10 cellular contexts compared by ENCODE assay signal in the genomic region with DNA sequence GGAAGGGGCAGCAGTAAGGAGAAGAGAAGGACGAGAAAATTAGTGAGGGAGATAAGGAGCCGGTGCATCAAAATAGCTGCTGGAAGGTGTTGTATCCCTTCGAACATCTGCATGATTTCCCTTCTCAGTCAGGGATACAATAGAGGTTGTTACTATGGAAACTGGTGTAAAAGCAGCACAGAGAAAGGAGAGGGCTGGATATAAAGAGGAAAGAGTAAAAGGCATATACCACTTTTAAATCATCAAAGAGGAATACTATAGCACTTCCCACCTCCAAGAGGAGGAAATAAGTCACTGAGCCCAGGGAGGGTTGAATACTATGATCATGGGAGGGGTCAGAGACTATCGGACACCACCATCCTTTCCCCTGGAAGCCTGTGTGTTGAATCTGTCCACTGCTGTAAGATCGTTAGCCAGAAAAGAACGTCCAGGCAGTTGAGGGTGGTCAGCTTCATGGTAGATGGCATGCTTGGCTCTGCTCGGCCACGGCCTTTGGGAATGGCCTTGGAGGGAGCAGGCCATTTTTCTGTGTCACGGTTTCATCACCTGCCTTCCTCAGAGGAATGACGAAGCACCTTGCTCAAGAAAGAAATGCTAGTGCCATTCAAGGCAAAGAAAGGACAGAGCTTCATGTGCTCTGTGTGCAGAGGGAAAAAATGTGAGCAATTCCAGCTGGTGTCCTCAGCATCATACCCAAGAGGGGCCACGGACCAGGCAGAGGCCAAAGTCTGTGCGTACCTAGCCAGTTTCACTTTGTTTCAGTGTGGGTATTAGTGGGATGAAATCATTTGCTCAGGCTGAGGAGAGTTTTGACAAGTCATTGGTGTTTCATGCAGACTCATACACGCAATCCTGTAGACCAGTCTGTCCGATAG.
DNase-seq lines count a peak whose midpoint lies in the region; ATAC-seq and TF ChIP-seq lines count a peak whose summit lies in the region.
"Had no signal": no experiment of that assay in that cellular context is flagged by ENCODE, and none has a peak within 500 bp of the region (broad histone marks: within the 10 kb centered on the region; RNA-seq: fewer than 3 reads in every experiment).

No MANE protein-coding gene starts in this region.

- H4K20me1 ChIP-seq in DND-41 (ENCODE audit: insufficient read depth, low read length) = no peaks in the 10 kb centered on the region

- H3K4me3 Mint-ChIP-seq in progenitor cell of endocrine pancreas (ENCODE audit: low read depth) = no peak overlapping the region

- peak overlapping the region; percentile 8 for H3K27ac Mint-ChIP-seq in progenitor cell of endocrine pancreas

- ATAC-seq in DND-41 (ENCODE audit: insufficient read depth, low read depth) = no peak
- ATAC-seq in HG02588 (IDR thresholded peaks at IDR 0.05; ENCODE audit: unreplicated experiment) = no peak
- ATAC-seq in HG02571 (IDR thresholded peaks at IDR 0.05; ENCODE audit: unreplicated experiment) = no peak
- ATAC-seq in HG02938 (IDR thresholded peaks at IDR 0.05; ENCODE audit: unreplicated experiment) = no peak

- H3K4me3 ChIP-seq in DND-41 (ENCODE audit: low read depth in 1 of 2, low read length in 2 of 2) (no peak overlapping the region), esophagus muscularis mucosa (no peak overlapping the region)

- no peaks in the 10 kb centered on the region for H3K9me3 ChIP-seq in DND-41 (ENCODE audit: insufficient read depth, low read length, severe bottlenecking)
- H3K9me3 ChIP-seq in esophagus muscularis mucosa = no peaks in the 10 kb centered on the region

- no peak overlapping the region for H3K9ac ChIP-seq in DND-41 (ENCODE audit: low read depth, low read length)

- no peaks in the 10 kb centered on the region for H3K79me2 ChIP-seq in DND-41 (ENCODE audit: insufficient read depth, low read length)

- H3K4me1 ChIP-seq in DND-41 (ENCODE audit: insufficient read depth, low read length) = peaks cover 32% of the 10 kb centered on the region
- H3K4me1 ChIP-seq in esophagus muscularis mucosa = peaks cover 49 to 59% (median 58%) of the 10 kb centered on the region in 4 donors

- intact Hi-C loops in esophagus muscularis mucosa (cut with DNase I) = loop anchor here (5.0 kb wide), 1 partner anchor 42 kb away; no protein-coding TSS in a partner anchor

- TF ChIP-seq EP300 in esophagus muscularis mucosa (IDR thresholded peaks at IDR 0.05) = peak; percentile 66

- no peak for TF ChIP-seq CTCF in DND-41 (IDR thresholded peaks at IDR 0.05; ENCODE audit: borderline replicate concordance, extremely low read depth, low read length, poor library complexity, severe bottlenecking)
- TF ChIP-seq CTCF in esophagus muscularis mucosa (IDR thresholded peaks at IDR 0.05) = no peak
- TF ChIP-seq CTCF in progenitor cell of endocrine pancreas (IDR thresholded peaks at IDR 0.05; ENCODE audit: unreplicated experiment) = no peak

- H3K36me3 ChIP-seq in DND-41 (ENCODE audit: insufficient read depth, low read length) (no peaks in the 10 kb centered on the region), esophagus muscularis mucosa (no peaks in the 10 kb centered on the region)

- no peaks in the 10 kb centered on the region for H3K9me3 Mint-ChIP-seq in progenitor cell of endocrine pancreas (ENCODE audit: low read depth)

- peaks cover 24% of the 10 kb centered on the region for H3K4me1 Mint-ChIP-seq in progenitor cell of endocrine pancreas (ENCODE audit: low read depth)

- peak overlapping the region; percentile 51; the same call in 1 of the 2 replicates for H3K4me2 ChIP-seq in DND-41 (ENCODE audit: insufficient read depth, low read length)

- no peaks in the 10 kb centered on the region for H3K27me3 ChIP-seq in DND-41 (ENCODE audit: insufficient read depth, low read length, poor library complexity)
- no peaks in the 10 kb centered on the region for H3K27me3 ChIP-seq in esophagus muscularis mucosa

- peak overlapping the region; percentile 68 for H3K27ac ChIP-seq in DND-41 (ENCODE audit: low read length)
- peak overlapping the region; percentile 92 to 99 (median 96) for H3K27ac ChIP-seq in esophagus muscularis mucosa (replicated peaks in 1 of 4)

- DNase-seq in DND-41 = no peak
- peak; percentile 28 for DNase-seq in NCI-H345 treated with DMSO at 0.1 percent for 48 hours (lab: John Stamatoyannopoulos, UW; ENCODE audit: unreplicated experiment)
- DNase-seq in esophagus muscularis mucosa (ENCODE audit: extremely low spot score) = no peak
- no peak for DNase-seq in progenitor cell of endocrine pancreas (ENCODE audit: low spot score, unreplicated experiment)
- no peak for DNase-seq in AG20443 (ENCODE audit: low spot score)
- DNase-seq: GF-D8, T-helper 2 cell had no signal

- H3K27me3 Mint-ChIP-seq in progenitor cell of endocrine pancreas = peaks cover 5% of the 10 kb centered on the region

- H3K36me3 Mint-ChIP-seq in progenitor cell of endocrine pancreas (ENCODE audit: insufficient read depth) = no peaks in the 10 kb centered on the region

- 45% methylated on average over 14 of the region's 14 CpGs for WGBS in esophagus muscularis mucosa

- no peak overlapping the region for H2AFZ ChIP-seq in DND-41 (ENCODE audit: low read depth, low read length)

- no peak for TF ChIP-seq POLR2A in esophagus muscularis mucosa (IDR thresholded peaks at IDR 0.05; ENCODE audit: low read depth)
